In the genomic region with DNA sequence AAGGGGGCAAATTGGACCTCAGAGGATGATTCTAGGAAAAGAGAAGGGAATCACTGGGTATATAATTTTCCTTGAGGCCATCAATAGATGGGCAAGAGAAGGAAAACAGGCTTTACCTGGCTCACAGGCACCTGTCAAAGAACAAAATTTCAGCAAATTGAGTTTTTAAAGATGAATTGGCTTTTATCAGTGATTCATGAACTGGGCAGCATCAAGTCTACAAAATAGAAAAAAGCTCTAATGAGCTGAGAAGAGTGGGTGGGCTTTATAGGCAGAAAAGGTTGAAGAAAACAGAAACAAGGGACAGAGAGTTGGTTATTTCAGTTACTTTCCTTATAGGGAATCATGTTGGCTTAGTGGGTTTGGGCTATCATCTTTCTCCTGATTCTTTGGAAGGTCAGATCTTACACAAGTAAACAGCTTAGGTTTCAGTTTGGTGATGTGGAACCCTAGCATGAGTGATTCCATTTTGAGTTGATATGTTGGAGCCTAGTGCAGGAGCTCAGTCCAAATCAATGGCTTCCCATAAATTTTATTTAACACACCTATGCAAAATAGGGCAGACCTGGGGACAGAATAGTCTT, we compare ENCODE assay signal across 17 cellular contexts.
DNase-seq lines count a peak whose midpoint lies in the region; ATAC-seq, FAIRE-seq and TF ChIP-seq lines count a peak whose summit lies in the region.
"Had no signal": no experiment of that assay in that cellular context is flagged by ENCODE, and none has a peak within 500 bp of the region (broad histone marks: within the 10 kb centered on the region; RNA-seq: fewer than 3 reads in every experiment).

No MANE protein-coding gene starts in this region.

- SMC1A ChIA-PET in GM12878 (lab: Charles Lee; ENCODE audit: uncharacterized antibody, unreplicated experiment), result interaction anchor here (0.7 kb wide), 1 partner anchor 15 kb away, joined by 3 read pairs; no protein-coding TSS in a partner anchor

- H3K9ac ChIP-seq in GM12878 (ENCODE audit: control insufficient read depth, insufficient read depth, low read length) (no peak overlapping the region), skeletal muscle tissue (ENCODE audit: low read depth in 1 of 3, low read length in 3 of 3) (peak overlapping the region in 1 of 3 donors; percentile 42)
- H3K9ac ChIP-seq: BLaER1 treated with 17β-estradiol and CSF1 and Interleukin-3, amounts not matched to agents 10 nM and 100 nM had no signal

- TF ChIP-seq EP300 in GM12878 (IDR thresholded peaks at IDR 0.05; ENCODE audit: borderline replicate concordance in 1 of 2, control insufficient read depth in 1 of 2, low read depth in 2 of 2, low read length in 2 of 2), result no peak

- H3K27ac ChIP-seq in GM23338 (ENCODE audit: low read depth), result peak overlapping the region; percentile 14; the same call in 1 of the 2 replicates
- H3K27ac ChIP-seq in GM12878 (ENCODE audit: control insufficient read depth, insufficient read depth), result no peak overlapping the region
- H3K27ac ChIP-seq in skeletal muscle tissue (ENCODE audit: low read depth, low read length), result peak overlapping the region; percentile 86
- H3K27ac ChIP-seq: BLaER1 treated with 17β-estradiol and CSF1 and Interleukin-3, amounts not matched to agents 10 nM and 100 nM; HL-60 had no signal

- peaks cover 11% of the 10 kb centered on the region for H3K4me1 ChIP-seq in GM23338 (ENCODE audit: insufficient read depth)
- H3K4me1 ChIP-seq in GM12878 (ENCODE audit: control insufficient read depth, insufficient read depth, low read length), result 0 out of 2 replicates have a peak, but pooled peaks cover 3% of the 10 kb centered on the region
- peaks cover 5 to 9% (median 6%) of the 10 kb centered on the region in 3 donors for H3K4me1 ChIP-seq in skeletal muscle tissue (ENCODE audit: control insufficient read depth in 3 of 3, insufficient read depth in 3 of 3, low read length in 3 of 3)
- H3K4me1 ChIP-seq: BLaER1 treated with 17β-estradiol and CSF1 and Interleukin-3, amounts not matched to agents 10 nM and 100 nM had no signal

- H3K9me3 ChIP-seq in GM12878 (replicated peaks; ENCODE audit: control insufficient read depth, insufficient read depth, low read length) (no peaks in the 10 kb centered on the region; the same call in 2 of the 3 replicates), skeletal muscle tissue (ENCODE audit: control insufficient read depth in 3 of 3, low read length in 3 of 3) (no peaks in the 10 kb centered on the region)

- no peaks in the 10 kb centered on the region for H3K79me2 ChIP-seq in GM23338 (replicated peaks; ENCODE audit: insufficient read depth)
- H3K79me2 ChIP-seq in GM12878 (ENCODE audit: control insufficient read depth, insufficient read depth, low read length), result no peaks in the 10 kb centered on the region

- CTCF ChIA-PET in GM12878 (lab: Yijun Ruan, JAX), result interaction anchor here (1.7 kb wide), 1 partner anchor 204 kb away, joined by 5 read pairs; no protein-coding TSS in a partner anchor

- TF ChIP-seq POLR2A in GM12878 (IDR thresholded peaks at IDR 0.05; ENCODE audit: low read depth, low read length), result no peak

- in situ Hi-C loops in GM12878 (cut with MboI), result no loop called here

- H4K20me1 ChIP-seq in GM23338 (replicated peaks; ENCODE audit: insufficient read depth) (no peaks in the 10 kb centered on the region), GM12878 (ENCODE audit: control insufficient read depth, insufficient read depth) (no peaks in the 10 kb centered on the region)
- H4K20me1 ChIP-seq: BLaER1 treated with 17β-estradiol and CSF1 and Interleukin-3, amounts not matched to agents 10 nM and 100 nM had no signal

- ATAC-seq in GM23338, result no peak
- ATAC-seq in GM12878, result no peak
- ATAC-seq in HG03135 (IDR thresholded peaks at IDR 0.05; ENCODE audit: unreplicated experiment), result no peak
- no peak for ATAC-seq in HG02763 (IDR thresholded peaks at IDR 0.05; ENCODE audit: unreplicated experiment)
- no peak for ATAC-seq in HG03108 (IDR thresholded peaks at IDR 0.05; ENCODE audit: unreplicated experiment)
- ATAC-seq: K562 had no signal

- no TSS peak for BruUV-seq in GM12878 (replicated peaks; lab: Mats Ljungman, UMichigan)

- peaks cover 3% of the 10 kb centered on the region for H3K27me3 Mint-ChIP-seq in GM23338 (ENCODE audit: insufficient read depth, low read depth, poor library complexity)

- no peak for DNase-seq in GM23338 (ENCODE audit: low spot score)
- DNase-seq in NCI-H526 treated with DMSO at 0.1 percent for 48 hours (lab: John Stamatoyannopoulos, UW), result peak; percentile 6
- DNase-seq in GM12878 (ENCODE audit: low read depth, low spot score), result no peak
- no peak for DNase-seq in NOMO-1 treated with DMSO at 0.1 percent for 48 hours (lab: John Stamatoyannopoulos, UW; ENCODE audit: unreplicated experiment)
- DNase-seq: ACHN; CD4-positive, CD25-positive, alpha-beta regulatory T cell; GOT3; HCEC 1CT; Karpas-422 had no signal

- peak; percentile 57 for FAIRE-seq in GM12878 (lab: Jason Lieb, UNC)
- FAIRE-seq: G401.6, K562 had no signal

- intact Hi-C loops in GM12878 (cut with micrococcal nuclease; ENCODE audit: unreplicated experiment), result no loop called here

- H3K27ac Mint-ChIP-seq in GM23338, result no peak overlapping the region
- H3K27ac Mint-ChIP-seq: CD4-positive, CD25-positive, alpha-beta regulatory T cell had no signal

- TF ChIP-seq CTCF in GM23338 (conservative IDR thresholded peaks at IDR 0.05; ENCODE audit: low read depth in 2 of 2) (no peak), GM12878 (IDR thresholded peaks at IDR 0.05 in 2 of 3, conservative IDR thresholded peaks at IDR 0.05 in 1 of 3; ENCODE audit: control insufficient read depth in 2 of 3, extremely low read depth in 1 of 3, insufficient read depth in 1 of 3, low read depth in 3 of 3, low read length in 3 of 3) (no peak)

- H3K36me3 ChIP-seq in GM23338 (ENCODE audit: insufficient read depth), result no peaks in the 10 kb centered on the region; the same call in 1 of the 2 replicates
- H3K36me3 ChIP-seq in GM12878 (ENCODE audit: control insufficient read depth in 2 of 2, insufficient read depth in 2 of 2, low read length in 1 of 2), result no peaks in the 10 kb centered on the region
- no peaks in the 10 kb centered on the region for H3K36me3 ChIP-seq in skeletal muscle tissue (ENCODE audit: control insufficient read depth in 3 of 3, insufficient read depth in 3 of 3, low read length in 3 of 3)
- H3K36me3 ChIP-seq: BLaER1 treated with 17β-estradiol and CSF1 and Interleukin-3, amounts not matched to agents 10 nM and 100 nM had no signal

- H2AFZ ChIP-seq in GM23338 (no peak overlapping the region), GM12878 (ENCODE audit: control insufficient read depth, low read depth, low read length) (no peak overlapping the region)

- no peaks in the 10 kb centered on the region; the same call in 1 of the 2 replicates for H3K9me2 ChIP-seq in GM23338 (ENCODE audit: insufficient read depth)

- H3K27me3 ChIP-seq in GM23338 (ENCODE audit: insufficient read depth) (no peaks in the 10 kb centered on the region), GM12878 (replicated peaks in 1 of 2; ENCODE audit: control insufficient read depth in 2 of 2, insufficient read depth in 2 of 2, low read length in 1 of 2) (no peaks in the 10 kb centered on the region), skeletal muscle tissue (ENCODE audit: control insufficient read depth in 3 of 3, insufficient read depth in 3 of 3, low read length in 3 of 3) (no peaks in the 10 kb centered on the region)

- H3K9me3 Mint-ChIP-seq in GM23338, result peaks cover 21% of the 10 kb centered on the region
- H3K9me3 Mint-ChIP-seq: CD4-positive, CD25-positive, alpha-beta regulatory T cell had no signal

- peaks cover 12% of the 10 kb centered on the region for H3F3A ChIP-seq in GM23338 (replicated peaks; ENCODE audit: low read depth)

- H3K4me2 ChIP-seq in GM23338 (no peak overlapping the region), GM12878 (ENCODE audit: control insufficient read depth, insufficient read depth) (no peak overlapping the region)
- H3K4me2 ChIP-seq: BLaER1 treated with 17β-estradiol and CSF1 and Interleukin-3, amounts not matched to agents 10 nM and 100 nM had no signal

- H3K4me1 Mint-ChIP-seq in GM23338, result peaks cover 27% of the 10 kb centered on the region
- H3K4me1 Mint-ChIP-seq: CD4-positive, CD25-positive, alpha-beta regulatory T cell had no signal

- H3K4me3 ChIP-seq in GM23338 (no peak overlapping the region), GM12878 (no peak overlapping the region), skeletal muscle tissue (ENCODE audit: low read length in 3 of 3) (no peak overlapping the region)
- H3K4me3 ChIP-seq: BLaER1 treated with 17β-estradiol and CSF1 and Interleukin-3, amounts not matched to agents 10 nM and 100 nM; K562 had no signal

- TF ChIP-seq RAD21 in GM12878 (IDR thresholded peaks at IDR 0.05; ENCODE audit: insufficient read depth, low read depth, low read length), result no peak

- peaks cover 26% of the 10 kb centered on the region; the same call in 2 of the 3 replicates for H3K36me3 Mint-ChIP-seq in GM23338 (ENCODE audit: low read depth)
- H3K36me3 Mint-ChIP-seq: CD4-positive, CD25-positive, alpha-beta regulatory T cell had no signal

- H3K4me3 Mint-ChIP-seq in GM23338, result no peak overlapping the region
- H3K4me3 Mint-ChIP-seq: CD4-positive, CD25-positive, alpha-beta regulatory T cell had no signal

- POLR2A ChIA-PET in GM12878 (lab: Charles Lee), result no interaction called here

- RAD21 ChIA-PET in GM12878 (lab: Charles Lee; ENCODE audit: unreplicated experiment), result no interaction called here

TF ChIP-seq in GM23338, 12 proteins besides CTCF, POLR2A, EP300 and RAD21 (continues in another document):
- TF ChIP-seq NANOG (IDR thresholded peaks at IDR 0.05; ENCODE audit: borderline replicate concordance) (no peak), EZH2phosphoT487 (IDR thresholded peaks at IDR 0.05; ENCODE audit: unreplicated experiment) (no peak), STAT1 (IDR thresholded peaks at IDR 0.05; ENCODE audit: unreplicated experiment) (no peak), POLR2AphosphoS5 (IDR thresholded peaks at IDR 0.05; ENCODE audit: low read depth) (no peak), EZH2 (IDR thresholded peaks at IDR 0.05; ENCODE audit: low read depth, unreplicated experiment) (no peak), ZNF114 (CRISPR knock-in tag; IDR thresholded peaks at IDR 0.05) (no peak), ZNF331 (CRISPR knock-in tag; IDR thresholded peaks at IDR 0.05; ENCODE audit: low read depth) (no peak), CREB1 (CRISPR knock-in tag; IDR thresholded peaks at IDR 0.05; ENCODE audit: low read depth) (no peak)

TF ChIP-seq in GM12878, 131 proteins besides CTCF, POLR2A, EP300 and RAD21 (continues in another document):
- TF ChIP-seq, protein P1, sequence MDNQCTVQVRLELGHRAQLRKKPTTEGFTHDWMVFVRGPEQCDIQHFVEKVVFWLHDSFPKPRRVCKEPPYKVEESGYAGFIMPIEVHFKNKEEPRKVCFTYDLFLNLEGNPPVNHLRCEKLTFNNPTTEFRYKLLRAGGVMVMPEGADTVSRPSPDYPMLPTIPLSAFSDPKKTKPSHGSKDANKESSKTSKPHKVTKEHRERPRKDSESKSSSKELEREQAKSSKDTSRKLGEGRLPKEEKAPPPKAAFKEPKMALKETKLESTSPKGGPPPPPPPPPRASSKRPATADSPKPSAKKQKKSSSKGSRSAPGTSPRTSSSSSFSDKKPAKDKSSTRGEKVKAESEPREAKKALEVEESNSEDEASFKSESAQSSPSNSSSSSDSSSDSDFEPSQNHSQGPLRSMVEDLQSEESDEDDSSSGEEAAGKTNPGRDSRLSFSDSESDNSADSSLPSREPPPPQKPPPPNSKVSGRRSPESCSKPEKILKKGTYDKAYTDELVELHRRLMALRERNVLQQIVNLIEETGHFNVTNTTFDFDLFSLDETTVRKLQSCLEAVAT (IDR thresholded peaks at IDR 0.05), result no peak
- TF ChIP-seq BCL11A (IDR thresholded peaks at IDR 0.05; ENCODE audit: low read depth, low read length), result no peak
